ENCODE assay signal across 2 cellular contexts in the genomic region with DNA sequence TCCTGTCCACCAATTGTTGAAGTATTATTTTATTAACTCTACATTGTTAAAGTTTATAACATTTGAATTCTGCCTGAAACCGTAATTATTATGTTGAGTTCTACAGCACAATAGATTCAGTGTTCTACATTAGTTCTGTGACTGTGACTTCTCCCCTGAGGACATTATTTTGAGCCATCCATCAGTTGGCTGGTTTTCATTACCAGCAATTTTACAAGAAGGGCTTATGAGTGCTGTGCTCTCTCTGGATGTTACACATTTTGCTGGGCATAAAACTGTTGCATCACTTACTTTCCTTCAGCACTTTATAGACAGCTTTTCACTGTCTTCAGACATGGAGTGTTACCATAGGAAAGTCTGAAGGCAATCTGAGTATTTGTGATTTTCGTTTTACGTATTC.
TF ChIP-seq lines count a peak whose summit lies in the region.

No MANE protein-coding gene starts in this region.

TF ChIP-seq in SK-N-SH treated with all-trans-retinoic acid at 6 μM for 48 hours, 23 proteins besides CTCF, POLR2A, EP300 and RAD21 (continued from another document):
- TF ChIP-seq, protein P1, sequence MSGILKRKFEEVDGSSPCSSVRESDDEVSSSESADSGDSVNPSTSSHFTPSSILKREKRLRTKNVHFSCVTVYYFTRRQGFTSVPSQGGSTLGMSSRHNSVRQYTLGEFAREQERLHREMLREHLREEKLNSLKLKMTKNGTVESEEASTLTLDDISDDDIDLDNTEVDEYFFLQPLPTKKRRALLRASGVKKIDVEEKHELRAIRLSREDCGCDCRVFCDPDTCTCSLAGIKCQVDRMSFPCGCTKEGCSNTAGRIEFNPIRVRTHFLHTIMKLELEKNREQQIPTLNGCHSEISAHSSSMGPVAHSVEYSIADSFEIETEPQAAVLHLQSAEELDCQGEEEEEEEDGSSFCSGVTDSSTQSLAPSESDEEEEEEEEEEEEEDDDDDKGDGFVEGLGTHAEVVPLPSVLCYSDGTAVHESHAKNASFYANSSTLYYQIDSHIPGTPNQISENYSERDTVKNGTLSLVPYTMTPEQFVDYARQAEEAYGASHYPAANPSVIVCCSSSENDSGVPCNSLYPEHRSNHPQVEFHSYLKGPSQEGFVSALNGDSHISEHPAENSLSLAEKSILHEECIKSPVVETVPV (CRISPR knock-in tag; IDR thresholded peaks at IDR 0.05) = no peak
- TF ChIP-seq PPARA (CRISPR knock-in tag; IDR thresholded peaks at IDR 0.05; ENCODE audit: borderline replicate concordance) = no peak
- no peak for TF ChIP-seq CSDC2 (CRISPR knock-in tag; IDR thresholded peaks at IDR 0.05)
- TF ChIP-seq ESRRG (CRISPR knock-in tag; IDR thresholded peaks at IDR 0.05) = no peak
- TF ChIP-seq, protein P2, sequence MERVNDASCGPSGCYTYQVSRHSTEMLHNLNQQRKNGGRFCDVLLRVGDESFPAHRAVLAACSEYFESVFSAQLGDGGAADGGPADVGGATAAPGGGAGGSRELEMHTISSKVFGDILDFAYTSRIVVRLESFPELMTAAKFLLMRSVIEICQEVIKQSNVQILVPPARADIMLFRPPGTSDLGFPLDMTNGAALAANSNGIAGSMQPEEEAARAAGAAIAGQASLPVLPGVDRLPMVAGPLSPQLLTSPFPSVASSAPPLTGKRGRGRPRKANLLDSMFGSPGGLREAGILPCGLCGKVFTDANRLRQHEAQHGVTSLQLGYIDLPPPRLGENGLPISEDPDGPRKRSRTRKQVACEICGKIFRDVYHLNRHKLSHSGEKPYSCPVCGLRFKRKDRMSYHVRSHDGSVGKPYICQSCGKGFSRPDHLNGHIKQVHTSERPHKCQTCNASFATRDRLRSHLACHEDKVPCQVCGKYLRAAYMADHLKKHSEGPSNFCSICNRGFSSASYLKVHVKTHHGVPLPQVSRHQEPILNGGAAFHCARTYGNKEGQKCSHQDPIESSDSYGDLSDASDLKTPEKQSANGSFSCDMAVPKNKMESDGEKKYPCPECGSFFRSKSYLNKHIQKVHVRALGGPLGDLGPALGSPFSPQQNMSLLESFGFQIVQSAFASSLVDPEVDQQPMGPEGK (CRISPR knock-in tag; IDR thresholded peaks at IDR 0.05; ENCODE audit: borderline replicate concordance) = no peak
- TF ChIP-seq ZNF8 (CRISPR knock-in tag; IDR thresholded peaks at IDR 0.05) = no peak
- no peak for TF ChIP-seq ZNF70 (CRISPR knock-in tag; IDR thresholded peaks at IDR 0.05)
- TF ChIP-seq ZC3H10 (CRISPR knock-in tag; IDR thresholded peaks at IDR 0.05) = no peak

TF ChIP-seq in HCT116, 20 proteins besides CTCF, POLR2A, EP300 and RAD21 (continued from another document):
- TF ChIP-seq, protein P3, sequence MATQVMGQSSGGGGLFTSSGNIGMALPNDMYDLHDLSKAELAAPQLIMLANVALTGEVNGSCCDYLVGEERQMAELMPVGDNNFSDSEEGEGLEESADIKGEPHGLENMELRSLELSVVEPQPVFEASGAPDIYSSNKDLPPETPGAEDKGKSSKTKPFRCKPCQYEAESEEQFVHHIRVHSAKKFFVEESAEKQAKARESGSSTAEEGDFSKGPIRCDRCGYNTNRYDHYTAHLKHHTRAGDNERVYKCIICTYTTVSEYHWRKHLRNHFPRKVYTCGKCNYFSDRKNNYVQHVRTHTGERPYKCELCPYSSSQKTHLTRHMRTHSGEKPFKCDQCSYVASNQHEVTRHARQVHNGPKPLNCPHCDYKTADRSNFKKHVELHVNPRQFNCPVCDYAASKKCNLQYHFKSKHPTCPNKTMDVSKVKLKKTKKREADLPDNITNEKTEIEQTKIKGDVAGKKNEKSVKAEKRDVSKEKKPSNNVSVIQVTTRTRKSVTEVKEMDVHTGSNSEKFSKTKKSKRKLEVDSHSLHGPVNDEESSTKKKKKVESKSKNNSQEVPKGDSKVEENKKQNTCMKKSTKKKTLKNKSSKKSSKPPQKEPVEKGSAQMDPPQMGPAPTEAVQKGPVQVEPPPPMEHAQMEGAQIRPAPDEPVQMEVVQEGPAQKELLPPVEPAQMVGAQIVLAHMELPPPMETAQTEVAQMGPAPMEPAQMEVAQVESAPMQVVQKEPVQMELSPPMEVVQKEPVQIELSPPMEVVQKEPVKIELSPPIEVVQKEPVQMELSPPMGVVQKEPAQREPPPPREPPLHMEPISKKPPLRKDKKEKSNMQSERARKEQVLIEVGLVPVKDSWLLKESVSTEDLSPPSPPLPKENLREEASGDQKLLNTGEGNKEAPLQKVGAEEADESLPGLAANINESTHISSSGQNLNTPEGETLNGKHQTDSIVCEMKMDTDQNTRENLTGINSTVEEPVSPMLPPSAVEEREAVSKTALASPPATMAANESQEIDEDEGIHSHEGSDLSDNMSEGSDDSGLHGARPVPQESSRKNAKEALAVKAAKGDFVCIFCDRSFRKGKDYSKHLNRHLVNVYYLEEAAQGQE (IDR thresholded peaks at IDR 0.05; ENCODE audit: low read depth) = no peak
- TF ChIP-seq ELF1 (IDR thresholded peaks at IDR 0.05; ENCODE audit: borderline replicate concordance, low read depth) (no peak), ZFX (IDR thresholded peaks at IDR 0.05) (no peak), POLR2AphosphoS5 (IDR thresholded peaks at IDR 0.05; ENCODE audit: low read depth, low read length) (no peak)
